Comparison of ENCODE assay signal across 11 cellular contexts in the genomic region with DNA sequence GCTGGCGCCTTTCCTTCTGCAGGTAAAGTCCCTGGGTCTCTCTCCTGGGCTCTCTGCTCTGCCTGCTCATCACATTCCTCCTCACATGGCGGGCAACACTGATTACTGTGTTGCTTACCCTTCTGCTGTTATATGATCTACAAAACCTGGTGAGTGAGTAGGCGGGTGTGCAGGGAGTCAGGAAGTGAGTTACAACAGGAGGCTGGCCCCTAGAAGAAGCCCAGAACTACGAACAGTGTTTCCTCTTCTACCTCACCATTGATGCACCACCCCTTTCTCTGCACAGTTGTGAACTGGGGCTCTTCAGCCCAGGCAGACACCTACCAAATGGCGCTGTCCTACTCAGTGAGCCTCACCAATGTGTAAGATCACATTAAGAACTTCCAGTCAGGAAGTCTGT. TPM values are rescaled to one million over a fixed set of nuclear protein-coding genes. Genes with fewer than 3 reads are reported as not detected.
DNase-seq lines count a peak whose midpoint lies in the region; ATAC-seq and TF ChIP-seq lines count a peak whose summit lies in the region.
"Had no signal": no experiment of that assay in that cellular context is flagged by ENCODE, and none has a peak within 500 bp of the region (broad histone marks: within the 10 kb centered on the region; RNA-seq: fewer than 3 reads in every experiment).

No MANE protein-coding gene starts in this region.

- H3K4me2 ChIP-seq in GM23338: no peak overlapping the region

- peaks cover 2% of the 10 kb centered on the region for H3K36me3 ChIP-seq in GM23338 (ENCODE audit: insufficient read depth)

- H3K27ac ChIP-seq in GM23338 (ENCODE audit: low read depth): no peak overlapping the region

- DNase-seq in NCI-H510A (lab: John Stamatoyannopoulos, UW) (peak; percentile 14), NCI-H510A treated with DMSO at 0.1 percent for 48 hours (lab: John Stamatoyannopoulos, UW) (no peak), natural killer cell (no peak), GM23338 (ENCODE audit: low spot score) (no peak), superior temporal gyrus (ENCODE audit: extremely low spot score) (no peak), RKO (ENCODE audit: low spot score) (no peak)
- DNase-seq in activated T-cell treated with anti-CD3 and anti-CD28 coated beads, Interleukin-2, amount 50 U/mL, for 48 hours: peak; percentile 28 to 48
- DNase-seq: cortex of kidney, NCI-H748 treated with DMSO at 0.1 percent for 48 hours had no signal

- no peak for TF ChIP-seq CTCF in natural killer cell (IDR thresholded peaks at IDR 0.05)
- TF ChIP-seq CTCF in GM23338 (conservative IDR thresholded peaks at IDR 0.05; ENCODE audit: low read depth in 2 of 2): no peak

- H3K4me1 Mint-ChIP-seq in natural killer cell (peaks cover 8 to 9% of the 10 kb centered on the region in 2 donors), GM23338 (peaks cover 3% of the 10 kb centered on the region; the same call in 1 of the 3 replicates)

- H3K36me3 Mint-ChIP-seq in natural killer cell (no peaks in the 10 kb centered on the region), GM23338 (ENCODE audit: low read depth) (peaks cover 7% of the 10 kb centered on the region; the same call in 2 of the 3 replicates)

- no peaks in the 10 kb centered on the region for H3K9me3 Mint-ChIP-seq in natural killer cell
- H3K9me3 Mint-ChIP-seq in GM23338: peaks cover 4% of the 10 kb centered on the region; the same call in 2 of the 3 replicates

- no peaks in the 10 kb centered on the region for H3K79me2 ChIP-seq in GM23338 (replicated peaks; ENCODE audit: insufficient read depth)

- ATAC-seq in HG03159 (IDR thresholded peaks at IDR 0.05; ENCODE audit: unreplicated experiment) (peak; percentile 91), natural killer cell (peak; percentile 39 to 99 (median 77)), GM23338 (no peak; the same call in 2 of the 3 replicates)

- no peaks in the 10 kb centered on the region for H3K27me3 Mint-ChIP-seq in natural killer cell (ENCODE audit: low read depth in 2 of 2)
- peaks cover 10% of the 10 kb centered on the region for H3K27me3 Mint-ChIP-seq in GM23338 (ENCODE audit: insufficient read depth, low read depth, poor library complexity)

- intact Hi-C loops in natural killer cell (cut with micrococcal nuclease): loop anchor here (1.0 kb wide), 1 partner anchor 26 kb away; no protein-coding TSS in a partner anchor

- no peaks in the 10 kb centered on the region for H4K20me1 ChIP-seq in GM23338 (replicated peaks; ENCODE audit: insufficient read depth)

- H3K4me3 Mint-ChIP-seq in natural killer cell (no peak overlapping the region), GM23338 (no peak overlapping the region)

- H3F3A ChIP-seq in GM23338 (replicated peaks; ENCODE audit: low read depth): no peaks in the 10 kb centered on the region

- H3K27me3 ChIP-seq in GM23338 (ENCODE audit: insufficient read depth): peaks cover 9% of the 10 kb centered on the region

- H3K4me3 ChIP-seq in GM23338: no peak overlapping the region

- H3K27ac Mint-ChIP-seq in natural killer cell (peak overlapping the region; percentile 32 to 68), GM23338 (no peak overlapping the region)

- H2AFZ ChIP-seq in GM23338: no peak overlapping the region

- no peaks in the 10 kb centered on the region; the same call in 1 of the 2 replicates for H3K4me1 ChIP-seq in GM23338 (ENCODE audit: insufficient read depth)

- H3K9me2 ChIP-seq in GM23338 (ENCODE audit: insufficient read depth): 0 out of 2 replicates have a peak, but pooled peaks cover 9% of the 10 kb centered on the region

TF ChIP-seq in GM23338, 12 proteins besides CTCF, POLR2A, EP300 and RAD21 (continues in another document):
- TF ChIP-seq ZNF114 (CRISPR knock-in tag; IDR thresholded peaks at IDR 0.05) (no peak), ZNF462 (CRISPR knock-in tag; IDR thresholded peaks at IDR 0.05) (no peak)

RNA-seq across cellular contexts. Expression of gene KLHL33, which starts 4.9 kb away (rescaled TPM):
- under 1 TPM; 0.25 to 0.97 (median 0.31) TPM for total RNA-seq in natural killer cell
- total RNA-seq in GM23338 (2014; rRNA removed; shearing (Covaris generic)): 0.12 and 0.35 TPM in 2 replicates
- polyA plus RNA-seq in GM23338 (2016; fragmentation: Nextera tagmentation; extraction: Ambion mirVana): 0.09 and 0.15 TPM in 2 replicates
- total RNA-seq: HT1080 had no signal

RNA-seq across cellular contexts. Expression of gene OSGEP, which starts 13.7 kb away (rescaled TPM):
- total RNA-seq in natural killer cell: 10 to 100 TPM; 60.1 to 65.4 (median 63.3) TPM
- total RNA-seq in GM23338 (2014; rRNA removed; shearing (Covaris generic)): 59.5 and 62.8 TPM in 2 replicates
- polyA plus RNA-seq in GM23338 (2016; fragmentation: Nextera tagmentation; extraction: Ambion mirVana): 29.0 and 35.1 TPM in 2 replicates

RNA-seq across cellular contexts. Expression of gene APEX1, which starts 14.1 kb away (rescaled TPM):
- total RNA-seq in natural killer cell: 10 to 100 TPM; 66.0 to 77.6 (median 74.9) TPM
- total RNA-seq in GM23338 (2014; rRNA removed; shearing (Covaris generic)): 216 and 247 TPM in 2 replicates
- 279 and 291 TPM in 2 replicates for polyA plus RNA-seq in GM23338 (2016; fragmentation: Nextera tagmentation; extraction: Ambion mirVana)

RNA-seq across cellular contexts. Expression of gene PIP4P1, which starts 20.4 kb away (rescaled TPM):
- total RNA-seq in natural killer cell: 10 to 100 TPM; 61.5 to 68.2 (median 63.3) TPM
- 24.8 and 26.4 TPM in 2 replicates for total RNA-seq in GM23338 (2014; rRNA removed; shearing (Covaris generic))
- polyA plus RNA-seq in GM23338 (2016; fragmentation: Nextera tagmentation; extraction: Ambion mirVana): 18.9 and 20.9 TPM in 2 replicates

RNA-seq across cellular contexts. Expression of gene TEP1, which starts 27.6 kb away (rescaled TPM):
- total RNA-seq in natural killer cell: 10 to 100 TPM; 76.3 to 83.2 (median 80.8) TPM
- 8.5 and 12.9 TPM in 2 replicates for total RNA-seq in GM23338 (2014; rRNA removed; shearing (Covaris generic))
- 3.0 and 3.2 TPM in 2 replicates for polyA plus RNA-seq in GM23338 (2016; fragmentation: Nextera tagmentation; extraction: Ambion mirVana)

Comparison
In these comparisons a context has a peak if more than half of its experiments do, and no peak if none do; other contexts are left out.
1. DNase-seq: peak in NCI-H510A (single experiment) and activated T-cell treated with anti-CD3 and anti-CD28 coated beads, Interleukin-2, amount 50 U/mL, for 48 hours (2 of 2); none in NCI-H510A treated with DMSO at 0.1 percent for 48 hours (single experiment), natural killer cell (single experiment), GM23338 (single experiment), superior temporal gyrus (single experiment) and RKO (single experiment).